ENCODE assay signal across 9 cellular contexts in the genomic region with DNA sequence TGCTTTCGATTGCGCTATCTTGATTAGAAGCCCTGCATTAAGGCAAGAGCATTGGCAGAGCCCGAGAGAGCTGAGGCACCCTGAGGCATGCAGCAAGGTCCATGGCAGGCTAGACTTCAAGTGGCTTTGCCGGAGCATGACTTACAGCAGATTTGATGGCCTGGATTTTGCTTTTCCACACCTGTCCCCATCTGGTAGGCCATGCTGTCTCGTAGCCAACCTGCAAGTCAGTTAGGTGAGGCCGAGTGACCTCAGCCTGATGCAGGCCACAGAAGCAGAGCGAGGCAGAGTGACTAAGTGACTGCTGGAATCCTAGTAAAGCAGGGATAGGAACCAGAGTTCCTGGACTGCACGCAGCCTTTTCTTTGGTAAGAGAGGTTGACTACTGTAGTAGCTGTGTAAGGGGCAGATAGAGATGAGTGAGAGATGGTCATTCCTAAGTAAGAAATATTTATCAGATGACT.
DNase-seq lines count a peak whose midpoint lies in the region; ATAC-seq and TF ChIP-seq lines count a peak whose summit lies in the region.
"Had no signal": no experiment of that assay in that cellular context is flagged by ENCODE, and none has a peak within 500 bp of the region (broad histone marks: within the 10 kb centered on the region; RNA-seq: fewer than 3 reads in every experiment).

No MANE protein-coding gene starts in this region.

- H2BK5ac ChIP-seq in trophoblast cell (ENCODE audit: low read depth, low read length, poor library complexity), result peak overlapping the region; percentile 10

- peak overlapping the region; percentile 18 for H2BK120ac ChIP-seq in trophoblast cell (ENCODE audit: insufficient read depth, low read length, poor library complexity)

- H3K27me3 ChIP-seq in SJCRH30 (no peaks in the 10 kb centered on the region), trophoblast cell (ENCODE audit: insufficient read depth, low read length) (no peaks in the 10 kb centered on the region)

- H3K23ac ChIP-seq in trophoblast cell (ENCODE audit: low read length), result no peak overlapping the region

- peak overlapping the region; percentile 23 for H4K91ac ChIP-seq in trophoblast cell (ENCODE audit: low read depth, low read length)

- H3K18ac ChIP-seq in trophoblast cell (ENCODE audit: low read length), result peak overlapping the region; percentile 20

- no peak overlapping the region for H3K14ac ChIP-seq in trophoblast cell (ENCODE audit: low read length)

- H3K4me1 ChIP-seq in SJCRH30, result peaks cover 46% of the 10 kb centered on the region
- peaks cover 16 to 19% of the 10 kb centered on the region in 2 experiments for H3K4me1 ChIP-seq in trophoblast cell (ENCODE audit: control insufficient read depth in 1 of 2, insufficient read depth in 2 of 2, low read length in 2 of 2)

- peak overlapping the region; percentile 7 for H4K8ac ChIP-seq in trophoblast cell (ENCODE audit: low read depth, low read length)

- no peaks in the 10 kb centered on the region for H3K9me3 ChIP-seq in SJCRH30 (replicated peaks)
- H3K9me3 ChIP-seq in trophoblast cell (ENCODE audit: insufficient read depth, low read depth, low read length), result peaks cover 1% of the 10 kb centered on the region

- peak overlapping the region; percentile 13 for H2BK12ac ChIP-seq in trophoblast cell (ENCODE audit: low read length)

- ATAC-seq in HG03571 (IDR thresholded peaks at IDR 0.05; ENCODE audit: unreplicated experiment), result no peak
- ATAC-seq in HG03159 (IDR thresholded peaks at IDR 0.05; ENCODE audit: unreplicated experiment), result no peak

- H3K9ac ChIP-seq in trophoblast cell (ENCODE audit: low read length), result no peak overlapping the region

- DNase-seq in AG10803 (ENCODE audit: low read depth) (peak; percentile 89), SJCRH30 (peak; percentile 21 to 49), fibroblast of mammary gland (ENCODE audit: low read depth) (peak; percentile 89), trophoblast cell (peak; percentile 42 to 60), NOMO-1 treated with DMSO at 0.1 percent for 48 hours (lab: John Stamatoyannopoulos, UW; ENCODE audit: unreplicated experiment) (no peak), COLO829 (ENCODE audit: low spot score) (no peak)
- DNase-seq: NCI-H1436 had no signal

- H2AFZ ChIP-seq in trophoblast cell (ENCODE audit: insufficient read depth, low read length, poor library complexity), result no peak overlapping the region

- no peaks in the 10 kb centered on the region for H3K36me3 ChIP-seq in SJCRH30
- peaks cover 0 to 6% of the 10 kb centered on the region in 2 experiments for H3K36me3 ChIP-seq in trophoblast cell (ENCODE audit: control insufficient read depth in 1 of 2, insufficient read depth in 2 of 2, low read length in 2 of 2)

- TF ChIP-seq CTCF in AG10803 (conservative IDR thresholded peaks at IDR 0.05; ENCODE audit: low read length), result no peak
- TF ChIP-seq CTCF in fibroblast of mammary gland (conservative IDR thresholded peaks at IDR 0.05; ENCODE audit: control insufficient read depth, insufficient read depth, low read depth, low read length), result no peak

- H3K79me1 ChIP-seq in trophoblast cell (ENCODE audit: low read length), result peaks cover 27% of the 10 kb centered on the region

- no peak overlapping the region for H2AK5ac ChIP-seq in trophoblast cell (ENCODE audit: low read length)

- H4K12ac ChIP-seq in trophoblast cell (ENCODE audit: low read depth, low read length), result no peak overlapping the region

- no peak overlapping the region for H3K4me3 ChIP-seq in AG10803 (ENCODE audit: low read length)
- H3K4me3 ChIP-seq in SJCRH30, result no peak overlapping the region
- no peak overlapping the region for H3K4me3 ChIP-seq in fibroblast of mammary gland (ENCODE audit: control insufficient read depth, low read depth, low read length)
- H3K4me3 ChIP-seq in trophoblast cell (ENCODE audit: low read depth, low read length), result no peak overlapping the region

- H3K4ac ChIP-seq in trophoblast cell (ENCODE audit: low read depth, low read length), result no peak overlapping the region

- H3K79me2 ChIP-seq in trophoblast cell (ENCODE audit: control insufficient read depth, insufficient read depth, low read length, poor library complexity), result peaks cover 3% of the 10 kb centered on the region

- no peak overlapping the region for H3K4me2 ChIP-seq in trophoblast cell (ENCODE audit: low read length)

- no CpG with 5 or more reads among the region's 8 CpGs for WGBS in trophoblast cell (ENCODE audit: extremely low coverage, insufficient coverage, insufficient read length)

- H3K27ac ChIP-seq in SJCRH30 (peak overlapping the region; percentile 93), trophoblast cell (ENCODE audit: low read depth, low read length) (peak overlapping the region; percentile 54)

Comparison
In these comparisons a context has a peak if more than half of its experiments do, and no peak if none do; other contexts are left out.
1. DNase-seq: peak in AG10803 (single experiment), SJCRH30 (2 of 2), fibroblast of mammary gland (single experiment) and trophoblast cell (2 of 2); none in NOMO-1 treated with DMSO at 0.1 percent for 48 hours (single experiment) and COLO829 (single experiment).